ENCODE assay signal across 24 cellular contexts in genomic region chr10:22005763-22006162, GRCh38. TPM values are rescaled to one million over a fixed set of nuclear protein-coding genes. Genes with fewer than 3 reads are reported as not detected.
DNase-seq lines count a peak whose midpoint lies in the region; ATAC-seq and TF ChIP-seq lines count a peak whose summit lies in the region.
"Had no signal": no experiment of that assay in that cellular context is flagged by ENCODE, and none has a peak within 500 bp of the region (broad histone marks: within the 10 kb centered on the region; RNA-seq: fewer than 3 reads in every experiment).

No MANE protein-coding gene starts in this region.

- DNase-seq in DND-41 (peak; percentile 47), MV-4-11 (lab: John Stamatoyannopoulos, UW) (peak; percentile 67), activated B cell treated with CpG ODN at 0.5 μM for 24 hours (no peak), HFFc6 (no peak), epidermal melanocyte (ENCODE audit: insufficient read length, low spot score) (no peak), heart right ventricle (no peak)
- DNase-seq: BE2C; Caco-2; CD4-positive, alpha-beta memory T cell; DMS 273 treated with DMSO at 0.1 percent for 48 hours; GOT3; HCEC 1CT; Kasumi-1; NCI-H1105; NCI-H146; NCI-H2029; NCI-H345; NCI-H524 treated with DMSO at 0.1 percent for 48 hours; PC-9; RPMI8226; SHP77 had no signal

- H3K4me1 ChIP-seq in DND-41 (ENCODE audit: insufficient read depth, low read length) (peaks cover 35% of the 10 kb centered on the region), heart right ventricle (peaks cover 0 to 31% (median 16%) of the 10 kb centered on the region in 9 donors)
- H3K4me1 ChIP-seq: BE2C had no signal

- H3K4me2 ChIP-seq in DND-41 (ENCODE audit: insufficient read depth, low read length), result no peak overlapping the region
- H3K4me2 ChIP-seq: A549, PC-9 had no signal

- H4K20me1 ChIP-seq in DND-41 (ENCODE audit: insufficient read depth, low read length), result no peaks in the 10 kb centered on the region

- H3K36me3 ChIP-seq in DND-41 (ENCODE audit: insufficient read depth, low read length) (no peaks in the 10 kb centered on the region), heart right ventricle (no peaks in the 10 kb centered on the region)
- H3K36me3 ChIP-seq: BE2C had no signal

- H3K27me3 ChIP-seq in DND-41 (ENCODE audit: insufficient read depth, low read length, poor library complexity) (peaks cover 10% of the 10 kb centered on the region), heart right ventricle (no peaks in the 10 kb centered on the region)
- H3K27me3 ChIP-seq: BE2C had no signal

- H3K27ac ChIP-seq in DND-41 (ENCODE audit: low read length), result no peak overlapping the region
- H3K27ac ChIP-seq in heart right ventricle, result no peak overlapping the region
- H3K27ac ChIP-seq: A549, PC-9, SK-N-MC had no signal

- peak; percentile 8; the same call in 1 of the 3 replicates for ATAC-seq in DND-41 (ENCODE audit: insufficient read depth, low read depth)
- ATAC-seq in activated B cell treated with CpG ODN at 0.5 μM for 24 hours (ENCODE audit: low read depth), result no peak
- ATAC-seq in GM18867 (IDR thresholded peaks at IDR 0.05; ENCODE audit: unreplicated experiment), result no peak
- no peak for ATAC-seq in heart right ventricle
- ATAC-seq: A549 had no signal

- H3K79me2 ChIP-seq in DND-41 (ENCODE audit: insufficient read depth, low read length), result no peaks in the 10 kb centered on the region

- H3K27me3 Mint-ChIP-seq in activated B cell treated with CpG ODN at 0.5 μM for 24 hours, result no peaks in the 10 kb centered on the region
- H3K27me3 Mint-ChIP-seq in HFFc6 (ENCODE audit: insufficient read depth), result peaks cover 6% of the 10 kb centered on the region

- CTCF ChIA-PET in activated B cell treated with CpG ODN at 0.5 μM for 24 hours (lab: Charles Lee), result interaction anchor here (0.6 to 2.0 kb wide), 5 partner anchors 9 to 984 kb away, joined by 3 to 7 read pairs (median 3); no protein-coding TSS in a partner anchor

- intact Hi-C loops in activated B cell treated with CpG ODN at 0.5 μM for 24 hours (cut with micrococcal nuclease) (loop anchor here (5.0 kb wide), 1 partner anchor 547 kb away; no protein-coding TSS in a partner anchor), heart right ventricle (cut with DNase I) (loop anchor here in 8 of 10 donors (5.0 to 10.0 kb wide), 8 partner anchors 219 to 1059 kb away; partner anchors contain the start of gene COMMD3 (in 1 of the 8))

- no peak overlapping the region for H2AFZ ChIP-seq in DND-41 (ENCODE audit: low read depth, low read length)
- H2AFZ ChIP-seq: PC-9 had no signal

- H3K9me3 Mint-ChIP-seq in activated B cell treated with CpG ODN at 0.5 μM for 24 hours, result no peaks in the 10 kb centered on the region
- no peaks in the 10 kb centered on the region for H3K9me3 Mint-ChIP-seq in HFFc6

- peak overlapping the region; percentile 16 for H3K4me3 Mint-ChIP-seq in activated B cell treated with CpG ODN at 0.5 μM for 24 hours
- no peak overlapping the region for H3K4me3 Mint-ChIP-seq in HFFc6
- H3K4me3 Mint-ChIP-seq: CD4-positive, alpha-beta memory T cell had no signal

- peak overlapping the region; percentile 74 for H3K27ac Mint-ChIP-seq in activated B cell treated with CpG ODN at 0.5 μM for 24 hours
- H3K27ac Mint-ChIP-seq in HFFc6, result no peak overlapping the region

- POLR2A ChIA-PET in activated B cell treated with CpG ODN at 0.5 μM for 24 hours (lab: Charles Lee), result interaction anchor here (0.7 to 4.6 kb wide), 4 partner anchors 223 to 431 kb away, joined by 3 to 65 read pairs (median 4); no protein-coding TSS in a partner anchor

- TF ChIP-seq CTCF in DND-41 (IDR thresholded peaks at IDR 0.05; ENCODE audit: borderline replicate concordance, extremely low read depth, low read length, poor library complexity, severe bottlenecking) (no peak), activated B cell treated with CpG ODN at 0.5 μM for 24 hours (IDR thresholded peaks at IDR 0.05) (no peak), HFFc6 (IDR thresholded peaks at IDR 0.05) (no peak), heart right ventricle (IDR thresholded peaks at IDR 0.05) (no peak)

- no peaks in the 10 kb centered on the region for H3K9me3 ChIP-seq in DND-41 (ENCODE audit: insufficient read depth, low read length, severe bottlenecking)
- H3K9me3 ChIP-seq in heart right ventricle, result peaks cover 0 to 10% (median 0%) of the 10 kb centered on the region in 11 donors
- H3K9me3 ChIP-seq: A549, BE2C, Caco-2 had no signal

- no peak overlapping the region for H3K4me3 ChIP-seq in DND-41 (ENCODE audit: low read depth in 1 of 2, low read length in 2 of 2)
- H3K4me3 ChIP-seq in heart right ventricle, result no peak overlapping the region
- H3K4me3 ChIP-seq: A549, PC-9, SK-N-MC had no signal

- H3K4me1 Mint-ChIP-seq in activated B cell treated with CpG ODN at 0.5 μM for 24 hours, result peaks cover 41% of the 10 kb centered on the region
- H3K4me1 Mint-ChIP-seq in HFFc6 (ENCODE audit: low read depth), result peaks cover 20% of the 10 kb centered on the region

- 79 to 88% methylated on average over 2 of the region's 2 CpGs for WGBS in heart right ventricle, 2 donors

- no peak overlapping the region for H3K9ac ChIP-seq in DND-41 (ENCODE audit: low read depth, low read length)

- H3K36me3 Mint-ChIP-seq in activated B cell treated with CpG ODN at 0.5 μM for 24 hours (ENCODE audit: low read depth) (no peaks in the 10 kb centered on the region), HFFc6 (ENCODE audit: low read depth) (no peaks in the 10 kb centered on the region)

RNA-seq across cellular contexts. Expression of gene DNAJC1, which starts 2.2 kb away (rescaled TPM):
- total RNA-seq in activated B cell treated with CpG ODN at 0.5 μM for 24 hours, result 9.2 and 10.9 TPM in 2 replicates
- total RNA-seq in HFFc6 (2021; fragmentation: NEBNext Ultra II Directional; extraction: Animal tissue kit (Norgen Biotek cat#: 25700)), result 10 to 100 TPM; 17.3 to 25.5 (median 17.9) TPM
- total RNA-seq in heart right ventricle, result 10 to 100 TPM in 6 of 10 donors, 1 to 10 TPM in 4; 8.9 to 18.1 (median 11.4) TPM
- 10 to 100 TPM; 10.5 to 26.8 TPM for polyA plus RNA-seq in heart right ventricle

Comparison
In these comparisons a context has a peak if more than half of its experiments do, and no peak if none do; other contexts are left out.
1. DNase-seq: peak in DND-41 (single experiment) and MV-4-11 (single experiment); none in activated B cell treated with CpG ODN at 0.5 μM for 24 hours (single experiment), HFFc6 (single experiment), epidermal melanocyte (single experiment) and heart right ventricle (0 of 2).